ENCODE assay signal across 8 cellular contexts in genomic region chr16:30068333-30068732, GRCh38. TPM values are rescaled to one million over a fixed set of nuclear protein-coding genes. Genes with fewer than 3 reads are reported as not detected.
DNase-seq lines count a peak whose midpoint lies in the region; ATAC-seq, FAIRE-seq and TF ChIP-seq lines count a peak whose summit lies in the region.

No MANE protein-coding gene starts in this region.

- H3K27ac ChIP-seq in A549, result peak overlapping the region in 1 of 2 experiments; percentile 17; a peak in 1 of 6 replicates
- H3K27ac ChIP-seq in DND-41 (ENCODE audit: low read length), result peak overlapping the region; percentile 17; the same call in 1 of the 2 replicates
- H3K27ac ChIP-seq in naive thymus-derived CD4-positive, alpha-beta T cell (ENCODE audit: low read depth, low read length), result peak overlapping the region; percentile 22

- no peak for TF ChIP-seq EP300 in A549 (IDR thresholded peaks at IDR 0.05)

- FAIRE-seq in A549 (lab: Jason Lieb, UNC), result no peak

- peaks cover 25% of the 10 kb centered on the region for H3K4me1 Mint-ChIP-seq in activated naive CD8-positive, alpha-beta T cell treated with anti-CD3 and anti-CD28 coated beads, Interleukin-2, amount 10 ng/mL, durations not matched to agents 7 days and 5 days
- peaks cover 25 to 55% (median 43%) of the 10 kb centered on the region in 7 donors for H3K4me1 Mint-ChIP-seq in naive thymus-derived CD4-positive, alpha-beta T cell

- H3K27me3 ChIP-seq in DND-41 (ENCODE audit: insufficient read depth, low read length, poor library complexity), result no peaks in the 10 kb centered on the region
- no peaks in the 10 kb centered on the region for H3K27me3 ChIP-seq in naive thymus-derived CD4-positive, alpha-beta T cell (ENCODE audit: control insufficient read depth in 2 of 2, insufficient read depth in 2 of 2, low read length in 2 of 2)

- no peak for DNase-seq in A549 (ENCODE audit: low read depth in 1 of 2, low spot score in 1 of 2)
- DNase-seq in DND-41, result no peak
- DNase-seq in activated naive CD8-positive, alpha-beta T cell treated with anti-CD3 and anti-CD28 coated beads, Interleukin-2, amount 10 ng/mL, durations not matched to agents 7 days and 5 days, result no peak
- DNase-seq in naive thymus-derived CD4-positive, alpha-beta T cell, result no peak
- DNase-seq in DMS79 (lab: John Stamatoyannopoulos, UW), result no peak
- no peak for DNase-seq in dedifferentiated amniotic fluid mesenchymal stem cell (ENCODE audit: extremely low spot score)
- DNase-seq in nucleus accumbens (lab: John Stamatoyannopoulos, UW), result no peak
- no peak for DNase-seq in HPDE6-E6E7 (ENCODE audit: extremely low spot score)

- no peaks in the 10 kb centered on the region for H3K27me3 Mint-ChIP-seq in activated naive CD8-positive, alpha-beta T cell treated with anti-CD3 and anti-CD28 coated beads, Interleukin-2, amount 10 ng/mL, durations not matched to agents 7 days and 5 days
- H3K27me3 Mint-ChIP-seq in naive thymus-derived CD4-positive, alpha-beta T cell, result no peaks in the 10 kb centered on the region

- H3K9ac ChIP-seq in DND-41 (ENCODE audit: low read depth, low read length), result no peak overlapping the region

- 94% methylated on average over 9 of the region's 9 CpGs for WGBS in A549 (ENCODE audit: missing lambda C conversion rate)

- H3K36me3 Mint-ChIP-seq in activated naive CD8-positive, alpha-beta T cell treated with anti-CD3 and anti-CD28 coated beads, Interleukin-2, amount 10 ng/mL, durations not matched to agents 7 days and 5 days, result peaks cover 40% of the 10 kb centered on the region
- peaks cover 0 to 38% (median 14%) of the 10 kb centered on the region in 5 donors for H3K36me3 Mint-ChIP-seq in naive thymus-derived CD4-positive, alpha-beta T cell

- H3K79me2 ChIP-seq in DND-41 (ENCODE audit: insufficient read depth, low read length), result peaks cover 64% of the 10 kb centered on the region

- peak overlapping the region; percentile 97 for H3K4me2 ChIP-seq in A549
- H3K4me2 ChIP-seq in DND-41 (ENCODE audit: insufficient read depth, low read length), result peak overlapping the region; percentile 28; the same call in 1 of the 2 replicates

- H3K9me3 ChIP-seq in A549 (no peaks in the 10 kb centered on the region), DND-41 (ENCODE audit: insufficient read depth, low read length, severe bottlenecking) (no peaks in the 10 kb centered on the region)
- no peaks in the 10 kb centered on the region for H3K9me3 ChIP-seq in naive thymus-derived CD4-positive, alpha-beta T cell (ENCODE audit: control insufficient read depth in 2 of 3, low read length in 3 of 3)

- no peak overlapping the region for H2AFZ ChIP-seq in DND-41 (ENCODE audit: low read depth, low read length)

- TF ChIP-seq RAD21 in A549 (conservative IDR thresholded peaks at IDR 0.05 in 1 of 2, IDR thresholded peaks at IDR 0.05 in 1 of 2), result no peak

- TF ChIP-seq POLR2A in A549 (IDR thresholded peaks at IDR 0.05; ENCODE audit: low read length), result no peak

- H3K4me3 ChIP-seq in A549, result no peak overlapping the region
- no peak overlapping the region for H3K4me3 ChIP-seq in DND-41 (ENCODE audit: low read depth in 1 of 2, low read length in 2 of 2)
- H3K4me3 ChIP-seq in naive thymus-derived CD4-positive, alpha-beta T cell (ENCODE audit: low read length), result no peak overlapping the region

- TF ChIP-seq CTCF in A549 (IDR thresholded peaks at IDR 0.05) (no peak), DND-41 (IDR thresholded peaks at IDR 0.05; ENCODE audit: borderline replicate concordance, extremely low read depth, low read length, poor library complexity, severe bottlenecking) (no peak)

- H3K27ac Mint-ChIP-seq in activated naive CD8-positive, alpha-beta T cell treated with anti-CD3 and anti-CD28 coated beads, Interleukin-2, amount 10 ng/mL, durations not matched to agents 7 days and 5 days, result peak overlapping the region; percentile 75
- peak overlapping the region; percentile 56 to 92 (median 80) for H3K27ac Mint-ChIP-seq in naive thymus-derived CD4-positive, alpha-beta T cell

- peaks cover 70% of the 10 kb centered on the region for H3K36me3 ChIP-seq in DND-41 (ENCODE audit: insufficient read depth, low read length)
- H3K36me3 ChIP-seq in naive thymus-derived CD4-positive, alpha-beta T cell (ENCODE audit: control insufficient read depth in 2 of 3, insufficient read depth in 3 of 3, low read length in 3 of 3), result peaks cover 18 to 71% (median 22%) of the 10 kb centered on the region in 3 experiments

- CTCF ChIA-PET in A549 (lab: Yijun Ruan, JAX), result interaction anchor here (0.6 to 9.9 kb wide), 5 partner anchors 9 to 423 kb away, joined by 3 to 119 read pairs (median 4); partner anchors contain the start of genes PPP4C and TBX6
- CTCF ChIA-PET in naive thymus-derived CD4-positive, alpha-beta T cell (lab: Charles Lee), result interaction anchor here (1.2 kb wide), 1 partner anchor 24 kb away, joined by 6 read pairs; the partner anchor contains the start of gene TBX6

- ATAC-seq in A549, result no peak
- no peak for ATAC-seq in DND-41 (ENCODE audit: insufficient read depth, low read depth)
- no peak for ATAC-seq in activated naive CD8-positive, alpha-beta T cell treated with anti-CD3 and anti-CD28 coated beads, Interleukin-2, amount 10 ng/mL, durations not matched to agents 7 days and 5 days (ENCODE audit: low read depth)
- ATAC-seq in naive thymus-derived CD4-positive, alpha-beta T cell, result no peak

- intact Hi-C loops in naive thymus-derived CD4-positive, alpha-beta T cell (cut with micrococcal nuclease), result loop anchor here (1.0 to 10.0 kb wide), 3 partner anchors 44 to 854 kb away; partner anchors contain the start of genes FBXL19 (in 1 of the 2) and ZNF771 (in 1 of the 2)

- no peaks in the 10 kb centered on the region for H3K9me3 Mint-ChIP-seq in activated naive CD8-positive, alpha-beta T cell treated with anti-CD3 and anti-CD28 coated beads, Interleukin-2, amount 10 ng/mL, durations not matched to agents 7 days and 5 days
- no peaks in the 10 kb centered on the region for H3K9me3 Mint-ChIP-seq in naive thymus-derived CD4-positive, alpha-beta T cell

- H3K4me1 ChIP-seq in A549 (peaks cover 32% of the 10 kb centered on the region), DND-41 (ENCODE audit: insufficient read depth, low read length) (peaks cover 46% of the 10 kb centered on the region)
- peaks cover 13 to 36% of the 10 kb centered on the region in 2 donors for H3K4me1 ChIP-seq in naive thymus-derived CD4-positive, alpha-beta T cell (ENCODE audit: control insufficient read depth in 2 of 2, insufficient read depth in 2 of 2, low read length in 2 of 2)

- POLR2A ChIA-PET in A549 (lab: Yijun Ruan, JAX), result no interaction called here
- POLR2A ChIA-PET in activated naive CD8-positive, alpha-beta T cell treated with anti-CD3 and anti-CD28 coated beads, Interleukin-2, amount 10 ng/mL, durations not matched to agents 7 days and 5 days (lab: Charles Lee), result interaction anchor here (0.6 to 6.1 kb wide), 4 partner anchors 8 to 1803 kb away, joined by 3 to 102 read pairs (median 4); partner anchors contain the start of genes CORO1A, TBX6 and YPEL3
- POLR2A ChIA-PET in naive thymus-derived CD4-positive, alpha-beta T cell (lab: Charles Lee), result interaction anchor here (0.6 to 6.3 kb wide), 6 partner anchors 14 to 1111 kb away, joined by 3 to 159 read pairs (median 26); partner anchors contain the start of genes CORO1A, TBX6 and YPEL3

- H4K20me1 ChIP-seq in DND-41 (ENCODE audit: insufficient read depth, low read length), result peaks cover 47% of the 10 kb centered on the region

- peak overlapping the region; percentile 68 for H3K4me3 Mint-ChIP-seq in activated naive CD8-positive, alpha-beta T cell treated with anti-CD3 and anti-CD28 coated beads, Interleukin-2, amount 10 ng/mL, durations not matched to agents 7 days and 5 days
- peak overlapping the region; percentile 66 to 86 (median 70) for H3K4me3 Mint-ChIP-seq in naive thymus-derived CD4-positive, alpha-beta T cell

RNA-seq across cellular contexts. Expression of gene ALDOA, which starts 2.8 kb away (rescaled TPM):
- polyA plus RNA-seq in A549 (2011; rRNA removed) (741 and 761 TPM in 2 replicates), A549 (2017; fragmentation: RNase III; extraction: RNeasy Plus Mini Kit Qiagen cat#74134 plus additional on column Dnase treatment) (1,254 to 1,331 TPM (median 1,286 TPM) in 3 replicates)
- polyA plus RNA-seq in A549 (2012; cell fraction: cytosol; rRNA removed), result 1,311 and 1,575 TPM in 2 replicates
- polyA plus RNA-seq in A549 (2012; cell fraction: nucleus; rRNA removed), result 1,948 and 2,569 TPM in 2 replicates
- 1,184 and 1,372 TPM in 2 replicates for polyA minus RNA-seq in A549 (2011; rRNA and poly(A)+ RNA removed)
- 1,000 to 10,000 TPM; 1,486 to 1,632 TPM for total RNA-seq in activated naive CD8-positive, alpha-beta T cell treated with anti-CD3 and anti-CD28 coated beads, Interleukin-2, amount 10 ng/mL, durations not matched to agents 7 days and 5 days
- total RNA-seq in naive thymus-derived CD4-positive, alpha-beta T cell, result 1,000 to 10,000 TPM in 1 of 5 experiments, 100 to 1,000 TPM in 4; 356 to 1,619 (median 584) TPM
- polyA plus RNA-seq in naive thymus-derived CD4-positive, alpha-beta T cell, result 1,000 to 10,000 TPM in 1 of 2 donors, 100 to 1,000 TPM in 1; 955 to 1,316 TPM

RNA-seq across cellular contexts. Expression of gene PPP4C, which starts 7.5 kb away (rescaled TPM):
- 102 and 117 TPM in 2 replicates for polyA plus RNA-seq in A549 (2011; rRNA removed)
- 237 and 266 TPM in 2 replicates for polyA plus RNA-seq in A549 (2012; cell fraction: cytosol; rRNA removed)
- polyA plus RNA-seq in A549 (2012; cell fraction: nucleus; rRNA removed), result 236 and 260 TPM in 2 replicates
- polyA plus RNA-seq in A549 (2017; fragmentation: RNase III; extraction: RNeasy Plus Mini Kit Qiagen cat#74134 plus additional on column Dnase treatment), result 107 to 117 TPM (median 115 TPM) in 3 replicates
- polyA minus RNA-seq in A549 (2011; rRNA and poly(A)+ RNA removed), result 326 and 415 TPM in 2 replicates
- total RNA-seq in activated naive CD8-positive, alpha-beta T cell treated with anti-CD3 and anti-CD28 coated beads, Interleukin-2, amount 10 ng/mL, durations not matched to agents 7 days and 5 days, result 100 to 1,000 TPM; 123 to 133 TPM
- total RNA-seq in naive thymus-derived CD4-positive, alpha-beta T cell, result 100 to 1,000 TPM in 2 of 5 experiments, 10 to 100 TPM in 3; 68.4 to 143 (median 86.0) TPM
- 100 to 1,000 TPM; 176 TPM for polyA plus RNA-seq in naive thymus-derived CD4-positive, alpha-beta T cell

RNA-seq across cellular contexts. Expression of gene TBX6, which starts 23.4 kb away (rescaled TPM):
- polyA plus RNA-seq in A549 (2011; rRNA removed), result 0.11 and 0.14 TPM in 2 replicates
- 0.12 and 0.17 TPM in 2 replicates for polyA plus RNA-seq in A549 (2012; cell fraction: cytosol; rRNA removed)
- polyA plus RNA-seq in A549 (2012; cell fraction: nucleus; rRNA removed), result 0.39 and 0.49 TPM in 2 replicates
- polyA plus RNA-seq in A549 (2017; fragmentation: RNase III; extraction: RNeasy Plus Mini Kit Qiagen cat#74134 plus additional on column Dnase treatment), result 0.26 to 0.63 TPM (median 0.62 TPM) in 3 replicates
- polyA minus RNA-seq in A549 (2011; rRNA and poly(A)+ RNA removed), result 0.44 TPM in 1 of 2 replicates, not detected in the other
- total RNA-seq in activated naive CD8-positive, alpha-beta T cell treated with anti-CD3 and anti-CD28 coated beads, Interleukin-2, amount 10 ng/mL, durations not matched to agents 7 days and 5 days, result 1 to 10 TPM; 2.4 to 3.0 TPM
- 1 to 10 TPM; 1.5 to 3.3 (median 1.6) TPM for total RNA-seq in naive thymus-derived CD4-positive, alpha-beta T cell
- polyA plus RNA-seq in naive thymus-derived CD4-positive, alpha-beta T cell, result under 1 TPM in 1 of 2 donors, not detected in 1; 0.38 TPM

RNA-seq across cellular contexts. Expression of gene YPEL3, which starts 27.7 kb away (rescaled TPM):
- 4.5 and 5.5 TPM in 2 replicates for polyA plus RNA-seq in A549 (2011; rRNA removed)
- 7.5 and 11.3 TPM in 2 replicates for polyA plus RNA-seq in A549 (2012; cell fraction: cytosol; rRNA removed)
- polyA plus RNA-seq in A549 (2012; cell fraction: nucleus; rRNA removed), result 16.3 and 19.4 TPM in 2 replicates
- polyA plus RNA-seq in A549 (2017; fragmentation: RNase III; extraction: RNeasy Plus Mini Kit Qiagen cat#74134 plus additional on column Dnase treatment), result 6.1 to 8.3 TPM (median 8.1 TPM) in 3 replicates
- polyA minus RNA-seq in A549 (2011; rRNA and poly(A)+ RNA removed), result 1.8 and 2.0 TPM in 2 replicates
- 100 to 1,000 TPM; 135 to 139 TPM for total RNA-seq in activated naive CD8-positive, alpha-beta T cell treated with anti-CD3 and anti-CD28 coated beads, Interleukin-2, amount 10 ng/mL, durations not matched to agents 7 days and 5 days
- total RNA-seq in naive thymus-derived CD4-positive, alpha-beta T cell, result 100 to 1,000 TPM in 3 of 5 experiments, 10 to 100 TPM in 2; 50.5 to 260 (median 130) TPM
- 100 to 1,000 TPM; 242 to 308 TPM for polyA plus RNA-seq in naive thymus-derived CD4-positive, alpha-beta T cell

RNA-seq across cellular contexts. Expression of gene TLCD3B, which starts 37.3 kb away (rescaled TPM):
- polyA plus RNA-seq in A549 (2011; rRNA removed), result 0.16 and 0.30 TPM in 2 replicates
- polyA plus RNA-seq in A549 (2012; cell fraction: cytosol; rRNA removed), result 0.52 and 0.75 TPM in 2 replicates
- polyA plus RNA-seq in A549 (2012; cell fraction: nucleus; rRNA removed), result 1.6 and 2.7 TPM in 2 replicates
- polyA plus RNA-seq in A549 (2017; fragmentation: RNase III; extraction: RNeasy Plus Mini Kit Qiagen cat#74134 plus additional on column Dnase treatment), result 0.35 to 0.71 TPM (median 0.68 TPM) in 3 replicates
- 0.49 TPM in 1 of 2 replicates, not detected in the other for polyA minus RNA-seq in A549 (2011; rRNA and poly(A)+ RNA removed)
- 1 to 10 TPM; 3.9 to 5.5 TPM for total RNA-seq in activated naive CD8-positive, alpha-beta T cell treated with anti-CD3 and anti-CD28 coated beads, Interleukin-2, amount 10 ng/mL, durations not matched to agents 7 days and 5 days
- 1 to 10 TPM in 2 of 5 experiments, not detected in 3; 1.2 to 2.3 TPM for total RNA-seq in naive thymus-derived CD4-positive, alpha-beta T cell
- polyA plus RNA-seq in naive thymus-derived CD4-positive, alpha-beta T cell, result not detected
